1 cellular context compared by ENCODE assay signal in genomic region chr20:364905-365794, GRCh38.
A peak's percentile ranks its signal among the peaks of the same experiment; 100 is the strongest.
TF ChIP-seq lines count a peak whose summit lies in the region.

No MANE protein-coding gene starts in this region.

TF ChIP-seq in K562, 482 proteins besides CTCF, POLR2A, EP300 and RAD21 (continued from another document and continues in another):
- TF ChIP-seq ZNF212 (CRISPR knock-in tag; IDR thresholded peaks at IDR 0.05), result no peak
- TF ChIP-seq TBP (optimal IDR thresholded peaks at IDR 0.05; ENCODE audit: low read depth, low read length), result no peak
- 0 out of 2 replicates have a peak, but pooled peaks have one; percentile 31 for TF ChIP-seq DDX20 (tag; IDR thresholded peaks at IDR 0.05; ENCODE audit: low read depth)
- TF ChIP-seq ZNF24 (IDR thresholded peaks at IDR 0.05), result no peak
- TF ChIP-seq ATF7 (IDR thresholded peaks at IDR 0.05), result 0 out of 2 replicates have a peak, but pooled peaks have one; percentile 21
- TF ChIP-seq, protein P1, sequence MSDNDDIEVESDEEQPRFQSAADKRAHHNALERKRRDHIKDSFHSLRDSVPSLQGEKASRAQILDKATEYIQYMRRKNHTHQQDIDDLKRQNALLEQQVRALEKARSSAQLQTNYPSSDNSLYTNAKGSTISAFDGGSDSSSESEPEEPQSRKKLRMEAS (CRISPR knock-in tag; IDR thresholded peaks at IDR 0.05), result peak; percentile 63
- TF ChIP-seq YY1 (IDR thresholded peaks at IDR 0.05; ENCODE audit: borderline replicate concordance in 1 of 3, control insufficient read depth in 1 of 3, extremely low read depth in 1 of 3, insufficient read depth in 3 of 3, insufficient read length in 1 of 3, insufficient replicate concordance in 2 of 3, low read depth in 1 of 3, low read length in 2 of 3), result peak in 1 of 3 experiments; percentile 32
- no peak for TF ChIP-seq MAZ (CRISPR knock-in tag; conservative IDR thresholded peaks at IDR 0.05 in 1 of 2, IDR thresholded peaks at IDR 0.05 in 1 of 2)
- no peak for TF ChIP-seq E2F4 (CRISPR knock-in tag; IDR thresholded peaks at IDR 0.05; ENCODE audit: low read depth)
- TF ChIP-seq ZNF444 (CRISPR knock-in tag; IDR thresholded peaks at IDR 0.05), result no peak
- no peak for TF ChIP-seq GTF3C2 (IDR thresholded peaks at IDR 0.05; ENCODE audit: borderline replicate concordance, extremely low read depth, insufficient read length)
- no peak for TF ChIP-seq ZC3H11A (IDR thresholded peaks at IDR 0.05; ENCODE audit: low read depth, low read length)
- TF ChIP-seq ZFP1 (CRISPR knock-in tag; IDR thresholded peaks at IDR 0.05), result no peak
- no peak for TF ChIP-seq PPARD (CRISPR knock-in tag; IDR thresholded peaks at IDR 0.05)
- no peak for TF ChIP-seq SREBF2 (CRISPR knock-in tag; IDR thresholded peaks at IDR 0.05)
- no peak for TF ChIP-seq ZNF785 (CRISPR knock-in tag; IDR thresholded peaks at IDR 0.05)
- no peak for TF ChIP-seq ZNF140 (CRISPR knock-in tag; IDR thresholded peaks at IDR 0.05)
- TF ChIP-seq NFIC (IDR thresholded peaks at IDR 0.05), result no peak
- no peak for TF ChIP-seq ERF (CRISPR knock-in tag; IDR thresholded peaks at IDR 0.05)
- TF ChIP-seq IRF1 (CRISPR knock-in tag; IDR thresholded peaks at IDR 0.05; ENCODE audit: borderline replicate concordance), result no peak
- 0 out of 2 replicates have a peak, but pooled peaks have one; percentile 11 for TF ChIP-seq NR2C1 (IDR thresholded peaks at IDR 0.05)
- TF ChIP-seq NR2C1 (tag; IDR thresholded peaks at IDR 0.05), result no peak; the same call in 1 of the 2 replicates
- 0 out of 2 replicates have a peak, but pooled peaks have one; percentile 26 for TF ChIP-seq GATAD2B (IDR thresholded peaks at IDR 0.05; ENCODE audit: borderline replicate concordance)
- TF ChIP-seq TSHZ1 (CRISPR knock-in tag; IDR thresholded peaks at IDR 0.05), result no peak
- TF ChIP-seq, protein P2, sequence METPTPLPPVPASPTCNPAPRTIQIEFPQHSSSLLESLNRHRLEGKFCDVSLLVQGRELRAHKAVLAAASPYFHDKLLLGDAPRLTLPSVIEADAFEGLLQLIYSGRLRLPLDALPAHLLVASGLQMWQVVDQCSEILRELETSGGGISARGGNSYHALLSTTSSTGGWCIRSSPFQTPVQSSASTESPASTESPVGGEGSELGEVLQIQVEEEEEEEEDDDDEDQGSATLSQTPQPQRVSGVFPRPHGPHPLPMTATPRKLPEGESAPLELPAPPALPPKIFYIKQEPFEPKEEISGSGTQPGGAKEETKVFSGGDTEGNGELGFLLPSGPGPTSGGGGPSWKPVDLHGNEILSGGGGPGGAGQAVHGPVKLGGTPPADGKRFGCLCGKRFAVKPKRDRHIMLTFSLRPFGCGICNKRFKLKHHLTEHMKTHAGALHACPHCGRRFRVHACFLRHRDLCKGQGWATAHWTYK (CRISPR knock-in tag; IDR thresholded peaks at IDR 0.05), result no peak
- TF ChIP-seq ESRRA (IDR thresholded peaks at IDR 0.05; ENCODE audit: borderline replicate concordance, low read depth), result 0 out of 2 replicates have a peak, but pooled peaks have one; percentile 20
- TF ChIP-seq SNAPC5 (CRISPR knock-in tag; IDR thresholded peaks at IDR 0.05), result no peak
- no peak for TF ChIP-seq CBFA2T2 (conservative IDR thresholded peaks at IDR 0.05)
- no peak for TF ChIP-seq CHD2 (IDR thresholded peaks at IDR 0.05; ENCODE audit: low read depth, low read length)
- TF ChIP-seq HSF4 (CRISPR knock-in tag; IDR thresholded peaks at IDR 0.05; ENCODE audit: borderline replicate concordance), result no peak
- TF ChIP-seq ZNF134 (CRISPR knock-in tag; conservative IDR thresholded peaks at IDR 0.05), result no peak
- no peak for TF ChIP-seq HIVEP1 (CRISPR knock-in tag; IDR thresholded peaks at IDR 0.05)
- peak; percentile 84 for TF ChIP-seq JUND (IDR thresholded peaks at IDR 0.05; ENCODE audit: borderline replicate concordance, low read depth, low read length)
- TF ChIP-seq JUND (tag; IDR thresholded peaks at IDR 0.05; ENCODE audit: borderline replicate concordance, low read depth, low read length), result peak; percentile 88; the same call in 2 of the 3 replicates
- no peak for TF ChIP-seq TBL1XR1 (IDR thresholded peaks at IDR 0.05; ENCODE audit: low read length in 2 of 2)
- no peak for TF ChIP-seq ZNF586 (CRISPR knock-in tag; conservative IDR thresholded peaks at IDR 0.05)
- no peak for TF ChIP-seq TAL1 (IDR thresholded peaks at IDR 0.05)
- 0 out of 4 replicates have a peak, but pooled peaks of 1 of the 2 experiments have one; percentile 65 for TF ChIP-seq RCOR1 (IDR thresholded peaks at IDR 0.05; ENCODE audit: borderline replicate concordance in 1 of 2, low read depth in 2 of 2, low read length in 2 of 2)
- TF ChIP-seq BACH1 (tag; IDR thresholded peaks at IDR 0.05), result peak; percentile 94
- TF ChIP-seq ZKSCAN3 (CRISPR knock-in tag; IDR thresholded peaks at IDR 0.05), result no peak
- TF ChIP-seq ETV5 (CRISPR knock-in tag; IDR thresholded peaks at IDR 0.05; ENCODE audit: low read depth), result no peak
- no peak for TF ChIP-seq FOXO4 (CRISPR knock-in tag; IDR thresholded peaks at IDR 0.05)
- TF ChIP-seq HNRNPL (IDR thresholded peaks at IDR 0.05; ENCODE audit: low read depth, low read length), result no peak
- peak; percentile 100 for TF ChIP-seq C11orf30 (IDR thresholded peaks at IDR 0.05; ENCODE audit: low read depth)
- TF ChIP-seq SMAD3 (CRISPR knock-in tag; conservative IDR thresholded peaks at IDR 0.05), result no peak
- peak; percentile 68; the same call in 1 of the 2 replicates for TF ChIP-seq ADNP (tag; IDR thresholded peaks at IDR 0.05)
- TF ChIP-seq RNF219 (CRISPR knock-in tag; IDR thresholded peaks at IDR 0.05), result no peak
- no peak for TF ChIP-seq ZNF280A (IDR thresholded peaks at IDR 0.05; ENCODE audit: low read depth, partially characterized antibody)
- TF ChIP-seq, protein P3, sequence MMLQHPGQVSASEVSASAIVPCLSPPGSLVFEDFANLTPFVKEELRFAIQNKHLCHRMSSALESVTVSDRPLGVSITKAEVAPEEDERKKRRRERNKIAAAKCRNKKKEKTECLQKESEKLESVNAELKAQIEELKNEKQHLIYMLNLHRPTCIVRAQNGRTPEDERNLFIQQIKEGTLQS (IDR thresholded peaks at IDR 0.05), result peak; percentile 81
- TF ChIP-seq, protein P3 (CRISPR knock-in tag; conservative IDR thresholded peaks at IDR 0.05), result no peak
- peak; percentile 29 for TF ChIP-seq PHF20 (IDR thresholded peaks at IDR 0.05; ENCODE audit: partially characterized antibody)
